In the genomic region with DNA sequence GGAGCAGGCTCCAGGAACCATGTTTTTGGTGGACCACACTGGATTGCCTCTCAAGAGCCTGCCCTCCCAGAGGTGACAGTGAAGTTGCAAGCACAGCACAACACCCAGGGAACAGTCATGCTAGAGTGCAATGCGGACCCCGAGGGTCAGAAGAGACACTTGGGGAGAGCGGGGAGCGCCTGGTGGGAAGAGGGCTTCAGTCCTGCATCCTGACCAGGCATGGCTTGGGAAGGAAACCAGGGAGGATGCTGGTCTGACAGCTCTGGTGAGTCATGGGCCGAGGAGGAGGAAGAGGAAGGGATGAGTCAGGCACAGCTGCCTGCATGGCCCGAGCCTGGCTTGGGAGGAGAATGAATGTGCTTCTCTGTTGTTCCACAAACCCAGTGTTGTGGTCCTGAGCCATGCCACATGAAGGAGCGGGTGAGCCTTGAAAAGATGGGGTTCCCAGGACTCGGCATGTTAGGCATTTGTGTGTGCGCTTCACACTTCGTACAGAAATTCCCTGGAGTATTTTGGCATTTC, we compare ENCODE assay signal across 8 cellular contexts. TPM values are rescaled to one million over a fixed set of nuclear protein-coding genes. Genes with fewer than 3 reads are reported as not detected.
DNase-seq lines count a peak whose midpoint lies in the region; ATAC-seq lines count a peak whose summit lies in the region.

No MANE protein-coding gene starts in this region.

- DNase-seq in GM04503 (ENCODE audit: low read depth) (peak; percentile 89), RPMI7951 (ENCODE audit: low read depth) (peak; percentile 98), left ventricle myocardium superior (peak; percentile 77), COR-L47 (lab: John Stamatoyannopoulos, UW) (no peak)
- DNase-seq in activated naive CD8-positive, alpha-beta T cell treated with anti-CD3 and anti-CD28 coated beads, Interleukin-2, amount 50 U/mL, for 24 hours: peak; percentile 73

- peak overlapping the region; percentile 13 for H3K4me3 Mint-ChIP-seq in activated naive CD8-positive, alpha-beta T cell treated with anti-CD3 and anti-CD28 coated beads, Interleukin-2, amount 50 U/mL, for 24 hours

- H3K4me3 ChIP-seq in rectal smooth muscle tissue (ENCODE audit: low read length): no peak overlapping the region

- H3K36me3 Mint-ChIP-seq in activated naive CD8-positive, alpha-beta T cell treated with anti-CD3 and anti-CD28 coated beads, Interleukin-2, amount 50 U/mL, for 24 hours (ENCODE audit: low read depth): no peaks in the 10 kb centered on the region

- H3K9ac ChIP-seq in rectal smooth muscle tissue (ENCODE audit: low read length): no peak overlapping the region

- peaks cover 13% of the 10 kb centered on the region for H3K4me1 ChIP-seq in rectal smooth muscle tissue (ENCODE audit: control insufficient read depth, insufficient read depth, low read length)

- no peaks in the 10 kb centered on the region for H3K27me3 ChIP-seq in rectal smooth muscle tissue (ENCODE audit: control insufficient read depth, insufficient read depth, low read length)

- no peaks in the 10 kb centered on the region for H3K27me3 Mint-ChIP-seq in activated naive CD8-positive, alpha-beta T cell treated with anti-CD3 and anti-CD28 coated beads, Interleukin-2, amount 50 U/mL, for 24 hours

- intact Hi-C loops in left ventricle myocardium superior (cut with micrococcal nuclease): no loop called here

- ATAC-seq in activated naive CD8-positive, alpha-beta T cell treated with anti-CD3 and anti-CD28 coated beads, Interleukin-2, amount 50 U/mL, for 24 hours: peak; percentile 85
- ATAC-seq in left ventricle myocardium superior (peak; percentile 86), HG02642 (IDR thresholded peaks at IDR 0.05; ENCODE audit: poor library complexity, unreplicated experiment) (no peak), GM21786 (IDR thresholded peaks at IDR 0.05; ENCODE audit: unreplicated experiment) (no peak)

- H3K36me3 ChIP-seq in rectal smooth muscle tissue (ENCODE audit: control insufficient read depth, insufficient read depth, low read length): no peaks in the 10 kb centered on the region

- peak overlapping the region; percentile 70 for H3K27ac ChIP-seq in rectal smooth muscle tissue (ENCODE audit: low read depth, low read length)

- H3K4me1 Mint-ChIP-seq in activated naive CD8-positive, alpha-beta T cell treated with anti-CD3 and anti-CD28 coated beads, Interleukin-2, amount 50 U/mL, for 24 hours: peaks cover 25% of the 10 kb centered on the region

- H3K27ac Mint-ChIP-seq in activated naive CD8-positive, alpha-beta T cell treated with anti-CD3 and anti-CD28 coated beads, Interleukin-2, amount 50 U/mL, for 24 hours: peak overlapping the region; percentile 71

- no peaks in the 10 kb centered on the region for H3K9me3 Mint-ChIP-seq in activated naive CD8-positive, alpha-beta T cell treated with anti-CD3 and anti-CD28 coated beads, Interleukin-2, amount 50 U/mL, for 24 hours

RNA-seq across cellular contexts. Expression of a gene that starts 29.5 kb away (rescaled TPM):
- not detected in 2 replicates for total RNA-seq in RPMI7951 (2014; rRNA removed; shearing (Covaris generic))
- total RNA-seq in left ventricle myocardium superior: 318 TPM

RNA-seq across cellular contexts. Expression of a gene that starts 41.1 kb away (rescaled TPM):
- 0.24 and 0.78 TPM in 2 replicates for total RNA-seq in RPMI7951 (2014; rRNA removed; shearing (Covaris generic))
- 11.9 TPM for total RNA-seq in left ventricle myocardium superior

RNA-seq across cellular contexts. Expression of a gene that starts 44.4 kb away (rescaled TPM):
- 16.8 and 18.5 TPM in 2 replicates for total RNA-seq in RPMI7951 (2014; rRNA removed; shearing (Covaris generic))
- 28.1 TPM for total RNA-seq in left ventricle myocardium superior

RNA-seq across cellular contexts. Expression of a gene that starts 44.9 kb away (rescaled TPM):
- 73.9 and 87.0 TPM in 2 replicates for total RNA-seq in RPMI7951 (2014; rRNA removed; shearing (Covaris generic))
- total RNA-seq in left ventricle myocardium superior: 38.4 TPM

RNA-seq across cellular contexts. Expression of a gene that starts 46.4 kb away (rescaled TPM):
- 0.10 TPM in 1 of 2 replicates, not detected in the other for total RNA-seq in RPMI7951 (2014; rRNA removed; shearing (Covaris generic))
- 0.35 TPM for total RNA-seq in left ventricle myocardium superior

Comparison
In these comparisons a context has a peak if more than half of its experiments do, and no peak if none do; other contexts are left out.
1. ATAC-seq: peak in activated naive CD8-positive, alpha-beta T cell treated with anti-CD3 and anti-CD28 coated beads, Interleukin-2, amount 50 U/mL, for 24 hours (single experiment) and left ventricle myocardium superior (single experiment); none in HG02642 (single experiment) and GM21786 (single experiment).
2. RNA of a gene that starts 29.5 kb away (total RNA-seq): 318 TPM in left ventricle myocardium superior (single experiment); not detected in RPMI7951; every median in the first group is over 100 times any median in the second.